ENCODE assay signal across 21 cellular contexts in genomic region chr14:50051706-50052105, GRCh38.
DNase-seq lines count a peak whose midpoint lies in the region; ATAC-seq, FAIRE-seq and TF ChIP-seq lines count a peak whose summit lies in the region.
"Had no signal": no experiment of that assay in that cellular context is flagged by ENCODE, and none has a peak within 500 bp of the region (broad histone marks: within the 10 kb centered on the region; RNA-seq: fewer than 3 reads in every experiment).

No MANE protein-coding gene starts in this region.

- no peaks in the 10 kb centered on the region for H3K27me3 Mint-ChIP-seq in activated CD4-positive, alpha-beta T cell treated with anti-CD3 and anti-CD28 coated beads, Interleukin-2, amount 10 ng/mL, durations not matched to agents 7 days and 5 days
- no peaks in the 10 kb centered on the region for H3K27me3 Mint-ChIP-seq in activated CD4-positive, alpha-beta T cell treated with anti-CD3 and anti-CD28 coated beads, Interleukin-2, amount 10 ng/mL, durations not matched to agents 24 days and 14 days
- no peaks in the 10 kb centered on the region for H3K27me3 Mint-ChIP-seq in CD4-positive, CD25-positive, alpha-beta regulatory T cell
- H3K27me3 Mint-ChIP-seq: IgD-negative memory B cell had no signal

- peaks cover 4% of the 10 kb centered on the region for H3K9me3 Mint-ChIP-seq in activated CD4-positive, alpha-beta T cell treated with anti-CD3 and anti-CD28 coated beads, Interleukin-2, amount 10 ng/mL, durations not matched to agents 7 days and 5 days
- H3K9me3 Mint-ChIP-seq in activated CD4-positive, alpha-beta T cell treated with anti-CD3 and anti-CD28 coated beads, Interleukin-2, amount 10 ng/mL, durations not matched to agents 24 days and 14 days = peaks cover 3% of the 10 kb centered on the region
- peaks cover 0 to 2% (median 0%) of the 10 kb centered on the region in 7 donors for H3K9me3 Mint-ChIP-seq in CD4-positive, CD25-positive, alpha-beta regulatory T cell
- no peaks in the 10 kb centered on the region for H3K9me3 Mint-ChIP-seq in stimulated activated effector memory CD8-positive, alpha-beta T cell treated with anti-CD3 and anti-CD28 coated beads, Interleukin-12 subunit alpha, Interleukin-12 subunit beta, amount 100 ng/mL, for 72 hours
- H3K9me3 Mint-ChIP-seq: HFFc6 had no signal

- no peak overlapping the region for H3K4me3 ChIP-seq in CD4-positive, CD25-positive, alpha-beta regulatory T cell (ENCODE audit: low read depth, low read length)
- H3K4me3 ChIP-seq in kidney (ENCODE audit: low read length in 2 of 2) (no peak overlapping the region), psoas muscle (no peak overlapping the region)
- H3K4me3 ChIP-seq: BLaER1 treated with 17β-estradiol and CSF1 and Interleukin-3, amounts not matched to agents 10 nM and 100 nM had no signal

- peaks cover 60% of the 10 kb centered on the region for H3K36me3 Mint-ChIP-seq in activated CD4-positive, alpha-beta T cell treated with anti-CD3 and anti-CD28 coated beads, Interleukin-2, amount 10 ng/mL, durations not matched to agents 7 days and 5 days (ENCODE audit: low read depth)
- peaks cover 16% of the 10 kb centered on the region for H3K36me3 Mint-ChIP-seq in activated CD4-positive, alpha-beta T cell treated with anti-CD3 and anti-CD28 coated beads, Interleukin-2, amount 10 ng/mL, durations not matched to agents 24 days and 14 days (ENCODE audit: low read depth)
- H3K36me3 Mint-ChIP-seq in CD4-positive, CD25-positive, alpha-beta regulatory T cell = peaks cover 19% of the 10 kb centered on the region
- peaks cover 18% of the 10 kb centered on the region for H3K36me3 Mint-ChIP-seq in stimulated activated effector memory CD8-positive, alpha-beta T cell treated with anti-CD3 and anti-CD28 coated beads, Interleukin-12 subunit alpha, Interleukin-12 subunit beta, amount 100 ng/mL, for 72 hours

- H3K4me1 ChIP-seq in CD4-positive, CD25-positive, alpha-beta regulatory T cell (ENCODE audit: control insufficient read depth, insufficient read depth, low read length, poor library complexity, severe bottlenecking) = peaks cover under 1% of the 10 kb centered on the region
- H3K4me1 ChIP-seq in kidney (ENCODE audit: control insufficient read depth in 1 of 2, insufficient read depth in 1 of 2, low read depth in 1 of 2, low read length in 2 of 2) (peaks cover 8 to 11% of the 10 kb centered on the region in 2 donors), psoas muscle (no peaks in the 10 kb centered on the region)

- no peak for ATAC-seq in CD4-positive, CD25-positive, alpha-beta regulatory T cell (ENCODE audit: low read depth in 2 of 2)
- ATAC-seq in stimulated activated effector memory CD8-positive, alpha-beta T cell treated with anti-CD3 and anti-CD28 coated beads, Interleukin-12 subunit alpha, Interleukin-12 subunit beta, amount 100 ng/mL, for 72 hours = no peak
- ATAC-seq in psoas muscle = no peak
- ATAC-seq: HCT116, HepG2 had no signal

- DNase-seq in activated CD4-positive, alpha-beta T cell treated with anti-CD3 and anti-CD28 coated beads, Interleukin-2, amount 10 ng/mL, durations not matched to agents 7 days and 5 days = no peak
- no peak for DNase-seq in activated CD4-positive, alpha-beta T cell treated with anti-CD3 and anti-CD28 coated beads, Interleukin-2, amount 10 ng/mL, durations not matched to agents 24 days and 14 days
- no peak for DNase-seq in CD4-positive, CD25-positive, alpha-beta regulatory T cell
- DNase-seq in kidney (peak; percentile 35), psoas muscle (no peak), cerebellum (ENCODE audit: low spot score) (no peak), NCI-H1092 (lab: John Stamatoyannopoulos, UW) (no peak)
- DNase-seq in stimulated activated effector memory CD8-positive, alpha-beta T cell treated with anti-CD3 and anti-CD28 coated beads, Interleukin-12 subunit alpha, Interleukin-12 subunit beta, amount 100 ng/mL, for 72 hours (ENCODE audit: low spot score in 2 of 2) = no peak
- DNase-seq: 8988T, Caco-2, GOT3, H7 had no signal

- CTCF ChIA-PET in activated CD4-positive, alpha-beta T cell treated with anti-CD3 and anti-CD28 coated beads, Interleukin-2, amount 10 ng/mL, durations not matched to agents 7 days and 5 days (lab: Charles Lee) = no interaction called here

- no peak overlapping the region for H3K27ac ChIP-seq in CD4-positive, CD25-positive, alpha-beta regulatory T cell (ENCODE audit: insufficient read depth, low read length, poor library complexity, severe bottlenecking)
- no peak overlapping the region for H3K27ac ChIP-seq in kidney (ENCODE audit: low read depth in 2 of 2, low read length in 2 of 2)
- H3K27ac ChIP-seq in psoas muscle = no peak overlapping the region
- H3K27ac ChIP-seq: BLaER1 treated with 17β-estradiol and CSF1 and Interleukin-3, amounts not matched to agents 10 nM and 100 nM had no signal

- no peak for FAIRE-seq in kidney (lab: Jason Lieb, UNC)
- FAIRE-seq: D721Med, G401.6, GM12892, GM18507, HepG2 had no signal

- no peaks in the 10 kb centered on the region for H3K27me3 ChIP-seq in CD4-positive, CD25-positive, alpha-beta regulatory T cell (ENCODE audit: control insufficient read depth, insufficient read depth, low read length)
- H3K27me3 ChIP-seq in psoas muscle (ENCODE audit: insufficient read depth in 3 of 3, low read length in 2 of 3) = no peaks in the 10 kb centered on the region
- H3K27me3 ChIP-seq: BLaER1 treated with 17β-estradiol and CSF1 and Interleukin-3, amounts not matched to agents 10 nM and 100 nM had no signal

- intact Hi-C loops in activated CD4-positive, alpha-beta T cell treated with anti-CD3 and anti-CD28 coated beads, Interleukin-2, amount 10 ng/mL, durations not matched to agents 24 days and 14 days (cut with micrococcal nuclease) = no loop called here
- intact Hi-C loops in kidney (cut with DNase I) (no loop called here), psoas muscle (cut with DNase I) (no loop called here)

- H3K27ac Mint-ChIP-seq in activated CD4-positive, alpha-beta T cell treated with anti-CD3 and anti-CD28 coated beads, Interleukin-2, amount 10 ng/mL, durations not matched to agents 7 days and 5 days = peak overlapping the region; percentile 67
- no peak overlapping the region for H3K27ac Mint-ChIP-seq in activated CD4-positive, alpha-beta T cell treated with anti-CD3 and anti-CD28 coated beads, Interleukin-2, amount 10 ng/mL, durations not matched to agents 24 days and 14 days
- H3K27ac Mint-ChIP-seq in CD4-positive, CD25-positive, alpha-beta regulatory T cell = peak overlapping the region in 2 of 3 donors; percentile 65 to 74
- H3K27ac Mint-ChIP-seq in stimulated activated effector memory CD8-positive, alpha-beta T cell treated with anti-CD3 and anti-CD28 coated beads, Interleukin-12 subunit alpha, Interleukin-12 subunit beta, amount 100 ng/mL, for 72 hours = peak overlapping the region; percentile 39

- H3K4me1 Mint-ChIP-seq in activated CD4-positive, alpha-beta T cell treated with anti-CD3 and anti-CD28 coated beads, Interleukin-2, amount 10 ng/mL, durations not matched to agents 7 days and 5 days = peaks cover 35% of the 10 kb centered on the region
- H3K4me1 Mint-ChIP-seq in activated CD4-positive, alpha-beta T cell treated with anti-CD3 and anti-CD28 coated beads, Interleukin-2, amount 10 ng/mL, durations not matched to agents 24 days and 14 days = peaks cover 13% of the 10 kb centered on the region
- H3K4me1 Mint-ChIP-seq in CD4-positive, CD25-positive, alpha-beta regulatory T cell = peaks cover 5 to 33% (median 18%) of the 10 kb centered on the region in 4 donors
- peaks cover 32% of the 10 kb centered on the region for H3K4me1 Mint-ChIP-seq in stimulated activated effector memory CD8-positive, alpha-beta T cell treated with anti-CD3 and anti-CD28 coated beads, Interleukin-12 subunit alpha, Interleukin-12 subunit beta, amount 100 ng/mL, for 72 hours

- H3K9me3 ChIP-seq in CD4-positive, CD25-positive, alpha-beta regulatory T cell (ENCODE audit: control insufficient read depth in 2 of 2, low read length in 2 of 2) = no peaks in the 10 kb centered on the region
- no peaks in the 10 kb centered on the region for H3K9me3 ChIP-seq in kidney (ENCODE audit: control insufficient read depth in 1 of 2, low read length in 2 of 2)
- no peaks in the 10 kb centered on the region for H3K9me3 ChIP-seq in psoas muscle
- H3K9me3 ChIP-seq: BLaER1 treated with 17β-estradiol and CSF1 and Interleukin-3, amounts not matched to agents 10 nM and 100 nM; Caco-2 had no signal

- POLR2A ChIA-PET in activated CD4-positive, alpha-beta T cell treated with anti-CD3 and anti-CD28 coated beads, Interleukin-2, amount 10 ng/mL, durations not matched to agents 7 days and 5 days (lab: Charles Lee) = no interaction called here

- H3K4me3 Mint-ChIP-seq in activated CD4-positive, alpha-beta T cell treated with anti-CD3 and anti-CD28 coated beads, Interleukin-2, amount 10 ng/mL, durations not matched to agents 7 days and 5 days = no peak overlapping the region
- H3K4me3 Mint-ChIP-seq in activated CD4-positive, alpha-beta T cell treated with anti-CD3 and anti-CD28 coated beads, Interleukin-2, amount 10 ng/mL, durations not matched to agents 24 days and 14 days = no peak overlapping the region
- H3K4me3 Mint-ChIP-seq in CD4-positive, CD25-positive, alpha-beta regulatory T cell = peak overlapping the region in 1 of 4 donors; percentile 32
- H3K4me3 Mint-ChIP-seq in stimulated activated effector memory CD8-positive, alpha-beta T cell treated with anti-CD3 and anti-CD28 coated beads, Interleukin-12 subunit alpha, Interleukin-12 subunit beta, amount 100 ng/mL, for 72 hours = no peak overlapping the region
- H3K4me3 Mint-ChIP-seq: HFFc6 had no signal

- no peak for TF ChIP-seq CTCF in kidney (IDR thresholded peaks at IDR 0.05; ENCODE audit: borderline replicate concordance, extremely low read depth, insufficient read depth)
- TF ChIP-seq CTCF in psoas muscle (IDR thresholded peaks at IDR 0.05) = no peak

- WGBS in psoas muscle, 3 donors = 88 to 97% (median 91%) methylated on average over 5 of the region's 5 CpGs

- H3K36me3 ChIP-seq in CD4-positive, CD25-positive, alpha-beta regulatory T cell (ENCODE audit: control insufficient read depth, insufficient read depth, low read length) = no peaks in the 10 kb centered on the region
- H3K36me3 ChIP-seq in kidney (ENCODE audit: control insufficient read depth in 1 of 2, insufficient read depth in 2 of 2, low read length in 2 of 2) = no peaks in the 10 kb centered on the region
- H3K36me3 ChIP-seq in psoas muscle (ENCODE audit: insufficient read depth in 1 of 2, low read depth in 1 of 2) = no peaks in the 10 kb centered on the region
- H3K36me3 ChIP-seq: BLaER1 treated with 17β-estradiol and CSF1 and Interleukin-3, amounts not matched to agents 10 nM and 100 nM had no signal

- no peak overlapping the region for H3K9ac ChIP-seq in kidney (ENCODE audit: low read length in 2 of 2)
- H3K9ac ChIP-seq: BLaER1 treated with 17β-estradiol and CSF1 and Interleukin-3, amounts not matched to agents 10 nM and 100 nM had no signal
